ENCODE assay signal across 21 cellular contexts in genomic region chr12:21849878-21850277, GRCh38.
DNase-seq lines count a peak whose midpoint lies in the region; ATAC-seq and TF ChIP-seq lines count a peak whose summit lies in the region.
"Had no signal": no experiment of that assay in that cellular context is flagged by ENCODE, and none has a peak within 500 bp of the region (broad histone marks: within the 10 kb centered on the region; RNA-seq: fewer than 3 reads in every experiment).

No MANE protein-coding gene starts in this region.

- no peaks in the 10 kb centered on the region for H3K79me1 ChIP-seq in IMR-90 (ENCODE audit: low read depth in 1 of 2, low read length in 2 of 2)

- H3K4me1 ChIP-seq in heart right ventricle (peaks cover 0 to 17% (median 6%) of the 10 kb centered on the region in 9 donors), right atrium auricular region (peaks cover 0 to 11% of the 10 kb centered on the region in 2 donors), IMR-90 (ENCODE audit: control insufficient read depth, insufficient read depth, low read length) (no peaks in the 10 kb centered on the region), thyroid gland (no peaks in the 10 kb centered on the region)

- intact Hi-C loops in heart right ventricle (cut with DNase I) (loop anchor here in 3 of 10 donors (5.0 to 10.0 kb wide), 2 partner anchors 85 to 373 kb away; no protein-coding TSS in a partner anchor), IMR-90 (cut with micrococcal nuclease) (no loop called here), thyroid gland (cut with DNase I) (no loop called here)

- 0 out of 2 replicates have a peak overlapping the region, but pooled peaks have one; percentile 14 for H2BK20ac ChIP-seq in IMR-90 (ENCODE audit: low read depth, low read length)

- H3K18ac ChIP-seq in IMR-90 (ENCODE audit: low read depth, low read length) = no peak overlapping the region

- WGBS in heart right ventricle, 2 donors = 32 to 36% methylated on average over 2 of the region's 2 CpGs
- 20% methylated on average over 1 of the region's 2 CpGs; no CpG with 5 or more reads in 1 of the 2 experiments for WGBS in IMR-90 (ENCODE audit: extremely low coverage in 2 of 2, insufficient read length in 1 of 2), 2 experiments
- WGBS in thyroid gland, 2 donors = 24 to 31% methylated on average over 2 of the region's 2 CpGs

- no peaks in the 10 kb centered on the region for H4K20me1 ChIP-seq in IMR-90 (ENCODE audit: insufficient read depth, low read length)

- H3K9me3 ChIP-seq in heart right ventricle (no peaks in the 10 kb centered on the region), right atrium auricular region (no peaks in the 10 kb centered on the region), IMR-90 (ENCODE audit: control insufficient read depth, insufficient read depth, low read length) (no peaks in the 10 kb centered on the region), thyroid gland (no peaks in the 10 kb centered on the region)
- H3K9me3 ChIP-seq: SK-N-SH had no signal

- no peak overlapping the region; a peak in 1 of 4 replicates for H4K8ac ChIP-seq in IMR-90 (ENCODE audit: low read depth in 2 of 2, low read length in 2 of 2)

- H4K5ac ChIP-seq in IMR-90 (ENCODE audit: low read depth, low read length) = no peak overlapping the region

- dilution Hi-C loops in IMR-90 (cut with HindIII; ENCODE audit: low sequenced_read_pairs, unreplicated experiment) = no loop called here

- POLR2A ChIA-PET in IMR-90 (lab: Charles Lee; ENCODE audit: unreplicated experiment) = no interaction called here

- H3K9ac ChIP-seq in IMR-90 (ENCODE audit: low read depth, low read length) = no peak overlapping the region
- H3K9ac ChIP-seq: GM23248, SK-N-SH had no signal

- H3K4ac ChIP-seq in IMR-90 (ENCODE audit: low read depth, low read length) = no peak overlapping the region

- H3K14ac ChIP-seq in IMR-90 (replicated peaks; ENCODE audit: low read depth, low read length) = no peak overlapping the region

- peaks cover 6% of the 10 kb centered on the region; the same call in 1 of the 2 replicates for H3K9me1 ChIP-seq in IMR-90 (ENCODE audit: insufficient read depth, low read length)

- H3K27ac ChIP-seq in heart right ventricle (peak overlapping the region in 1 of 10 donors; percentile 45), right atrium auricular region (no peak overlapping the region), IMR-90 (ENCODE audit: insufficient read depth, low read length) (no peak overlapping the region), thyroid gland (no peak overlapping the region)
- H3K27ac ChIP-seq: GM23248 had no signal

- H2AK5ac ChIP-seq in IMR-90 (ENCODE audit: low read depth, low read length) = no peak overlapping the region

- CTCF ChIA-PET in IMR-90 (lab: Yijun Ruan, JAX) = no interaction called here

- no peak for TF ChIP-seq RAD21 in IMR-90 (IDR thresholded peaks at IDR 0.05; ENCODE audit: low read length)

- BruUV-seq in IMR-90 (replicated peaks; lab: Mats Ljungman, UMichigan) = no TSS peak

- H3K4me3 ChIP-seq in heart right ventricle (no peak overlapping the region), right atrium auricular region (no peak overlapping the region), IMR-90 (ENCODE audit: insufficient read depth, low read depth, low read length) (no peak overlapping the region), thyroid gland (replicated peaks in 1 of 3) (no peak overlapping the region)
- H3K4me3 ChIP-seq: GM23248 had no signal

- H3K27me3 ChIP-seq in heart right ventricle (no peaks in the 10 kb centered on the region), right atrium auricular region (no peaks in the 10 kb centered on the region), IMR-90 (ENCODE audit: control insufficient read depth, insufficient read depth, low read length) (no peaks in the 10 kb centered on the region), thyroid gland (no peaks in the 10 kb centered on the region)

- H2AK9ac ChIP-seq in IMR-90 (replicated peaks; ENCODE audit: low read depth, low read length, poor library complexity) = no peak overlapping the region

- ATAC-seq in heart right ventricle = peak in 5 of 8 donors; percentile 37 to 78 (median 61)
- no peak for ATAC-seq in IMR-90 (ENCODE audit: low read depth)
- no peak for ATAC-seq in HG02840 (IDR thresholded peaks at IDR 0.05; ENCODE audit: low FRiP score, unreplicated experiment)

- no peak overlapping the region for H4K91ac ChIP-seq in IMR-90 (ENCODE audit: insufficient read depth, low read depth, low read length)

- no peak overlapping the region for H3K56ac ChIP-seq in IMR-90 (ENCODE audit: extremely low read depth, insufficient read depth, low read length)

- H3K4me2 ChIP-seq in IMR-90 (ENCODE audit: low read depth, low read length) = no peak overlapping the region
- H3K4me2 ChIP-seq: SK-N-SH had no signal

- no peak overlapping the region for H2AFZ ChIP-seq in IMR-90 (replicated peaks; ENCODE audit: low read length, poor library complexity)
- H2AFZ ChIP-seq: GM23248 had no signal

- in situ Hi-C loops in IMR-90 (cut with MboI; ENCODE audit: low sequenced_read_pairs) = no loop called here

- H3K23ac ChIP-seq in IMR-90 (ENCODE audit: low read depth, low read length) = no peak overlapping the region

- H2BK120ac ChIP-seq in IMR-90 (ENCODE audit: low read depth, low read length) = no peak overlapping the region

- H2BK15ac ChIP-seq in IMR-90 (ENCODE audit: low read depth, low read length) = no peak overlapping the region

- no peak for TF ChIP-seq POLR2A in IMR-90 (IDR thresholded peaks at IDR 0.05; ENCODE audit: low read depth, low read length)
- TF ChIP-seq POLR2A in thyroid gland (IDR thresholded peaks at IDR 0.05) = no peak

- peaks cover 0 to 56% (median 0%) of the 10 kb centered on the region in 9 donors for H3K36me3 ChIP-seq in heart right ventricle
- H3K36me3 ChIP-seq in right atrium auricular region = no peaks in the 10 kb centered on the region
- H3K36me3 ChIP-seq in IMR-90 (ENCODE audit: control insufficient read depth, insufficient read depth, low read length) = no peaks in the 10 kb centered on the region
- no peaks in the 10 kb centered on the region for H3K36me3 ChIP-seq in thyroid gland

- H2BK5ac ChIP-seq in IMR-90 (ENCODE audit: low read depth, low read length, poor library complexity, severe bottlenecking) = no peak overlapping the region

- peak in 1 of 2 donors; percentile 12 for DNase-seq in heart right ventricle
- no peak for DNase-seq in right atrium auricular region (ENCODE audit: low spot score)
- no peak for DNase-seq in IMR-90
- peak; percentile 18 for DNase-seq in glomerular visceral epithelial cell (ENCODE audit: extremely low spot score)
- DNase-seq in thyroid gland = peak; percentile 10 to 26
- no peak for DNase-seq in activated CD4-positive, alpha-beta T cell treated with anti-CD3 and anti-CD28 coated beads, Interleukin-2, amount 50 U/mL, for 4 hours
- DNase-seq: CD4-positive, CD25-positive, alpha-beta regulatory T cell; COR-L47; DMS 273 treated with DMSO at 0.1 percent for 48 hours; GDM1; GM23248; HCEC 1CT; KBM-7; NCI-H1436 treated with DMSO at 0.1 percent for 48 hours; NCI-H2029; NCI-H446 treated with DMSO at 0.1 percent for 48 hours; NCI-H69; OCI-M1; SHP77 treated with DMSO at 0.1 percent for 48 hours; SK-N-SH had no signal

- no peak for TF ChIP-seq CTCF in heart right ventricle (IDR thresholded peaks at IDR 0.05)
- TF ChIP-seq CTCF in right atrium auricular region (IDR thresholded peaks at IDR 0.05) = no peak
- TF ChIP-seq CTCF in IMR-90 (conservative IDR thresholded peaks at IDR 0.05; ENCODE audit: low read depth, low read length) = no peak
- TF ChIP-seq CTCF in thyroid gland (IDR thresholded peaks at IDR 0.05) = no peak

TF ChIP-seq in IMR-90, 13 proteins besides CTCF, POLR2A, EP300 and RAD21:
- no peak for TF ChIP-seq RCOR1 (IDR thresholded peaks at IDR 0.05; ENCODE audit: insufficient replicate concordance, low read length)
- TF ChIP-seq RFX5 (IDR thresholded peaks at IDR 0.05; ENCODE audit: low read depth, low read length) = no peak
- TF ChIP-seq MAFK (IDR thresholded peaks at IDR 0.05; ENCODE audit: low read depth, low read length) = no peak
- TF ChIP-seq CHD1 (IDR thresholded peaks at IDR 0.05; ENCODE audit: low read depth, low read length) = no peak
- no peak for TF ChIP-seq BHLHE40 (IDR thresholded peaks at IDR 0.05; ENCODE audit: low read depth, low read length)
- no peak for TF ChIP-seq SMC3 (IDR thresholded peaks at IDR 0.05; ENCODE audit: low read depth, low read length)
- no peak for TF ChIP-seq MAZ (IDR thresholded peaks at IDR 0.05; ENCODE audit: borderline replicate concordance, low read depth, low read length)
- TF ChIP-seq CEBPB (IDR thresholded peaks at IDR 0.05; ENCODE audit: low read depth, low read length) = no peak
- no peak for TF ChIP-seq USF2 (IDR thresholded peaks at IDR 0.05; ENCODE audit: low read depth, low read length)
- no peak for TF ChIP-seq FOS (IDR thresholded peaks at IDR 0.05; ENCODE audit: low read depth, low read length)

Comparison
In these comparisons a context has a peak if more than half of its experiments do, and no peak if none do; other contexts are left out.
1. ATAC-seq: peak in heart right ventricle (5 of 8); none in IMR-90 (single experiment) and HG02840 (single experiment).
2. DNase-seq: peak in glomerular visceral epithelial cell (single experiment) and thyroid gland (2 of 2); none in right atrium auricular region (single experiment), IMR-90 (single experiment) and activated CD4-positive, alpha-beta T cell treated with anti-CD3 and anti-CD28 coated beads, Interleukin-2, amount 50 U/mL, for 4 hours (0 of 2).